Comparison of ENCODE assay signal across 8 cellular contexts in genomic region chr4:472881-473574, GRCh38. TPM values are rescaled to one million over a fixed set of nuclear protein-coding genes. Genes with fewer than 3 reads are reported as not detected.
DNase-seq lines count a peak whose midpoint lies in the region; ATAC-seq and TF ChIP-seq lines count a peak whose summit lies in the region.

No MANE protein-coding gene starts in this region.

- H3K4me3 ChIP-seq in HUES6 (ENCODE audit: low read depth, low read length) (peak overlapping the region; percentile 87), adrenal gland (peak overlapping the region; percentile 75 to 90 (median 86)), iPS-20b (ENCODE audit: low read length) (peak overlapping the region; percentile 85)

- H3K27ac ChIP-seq in HUES6 (ENCODE audit: low read depth, low read length), result peak overlapping the region; percentile 92
- H3K27ac ChIP-seq in adrenal gland, result peak overlapping the region in 4 of 5 donors; percentile 89 to 95 (median 91)
- H3K27ac ChIP-seq in iPS-20b (ENCODE audit: low read length), result peak overlapping the region; percentile 96

- peak overlapping the region; percentile 100 for H3K27ac Mint-ChIP-seq in stimulated activated effector memory CD8-positive, alpha-beta T cell treated with anti-CD3 and anti-CD28 coated beads, Interleukin-12 subunit alpha, Interleukin-12 subunit beta, amount 100 ng/mL, for 72 hours

- WGBS in adrenal gland, 4 donors, result 7 to 8% (median 7%) methylated on average over 16 to 17 of the region's 17 CpGs

- no peaks in the 10 kb centered on the region for H3K27me3 ChIP-seq in HUES6 (ENCODE audit: control insufficient read depth, insufficient read depth, low read length)
- no peaks in the 10 kb centered on the region for H3K27me3 ChIP-seq in adrenal gland
- no peaks in the 10 kb centered on the region for H3K27me3 ChIP-seq in iPS-20b (ENCODE audit: insufficient read depth, low read length)

- in situ Hi-C loops in GM13977 (cut with MboI; ENCODE audit: low pct_unique_long_range_greater_than_20kb, low sequenced_read_pairs, unreplicated experiment), result no loop called here

- TF ChIP-seq CTCF in adrenal gland (IDR thresholded peaks at IDR 0.05) (no peak), GM13977 (IDR thresholded peaks at IDR 0.05; ENCODE audit: extremely low read depth, insufficient read depth, missing control alignments) (no peak)

- H3K9me3 Mint-ChIP-seq in stimulated activated effector memory CD8-positive, alpha-beta T cell treated with anti-CD3 and anti-CD28 coated beads, Interleukin-12 subunit alpha, Interleukin-12 subunit beta, amount 100 ng/mL, for 72 hours, result peaks cover 17% of the 10 kb centered on the region

- H3K36me3 Mint-ChIP-seq in stimulated activated effector memory CD8-positive, alpha-beta T cell treated with anti-CD3 and anti-CD28 coated beads, Interleukin-12 subunit alpha, Interleukin-12 subunit beta, amount 100 ng/mL, for 72 hours, result peaks cover 61% of the 10 kb centered on the region

- H3K4me1 ChIP-seq in HUES6 (ENCODE audit: control insufficient read depth, insufficient read depth, low read length), result no peaks in the 10 kb centered on the region
- peaks cover 0 to 15% of the 10 kb centered on the region in 2 donors for H3K4me1 ChIP-seq in adrenal gland (replicated peaks in 1 of 2)
- peaks cover 5% of the 10 kb centered on the region; the same call in 1 of the 2 replicates for H3K4me1 ChIP-seq in iPS-20b (ENCODE audit: insufficient read depth, low read length)

- H3K9me3 ChIP-seq in HUES6 (ENCODE audit: control insufficient read depth, insufficient read depth, low read depth, low read length) (peaks cover 35% of the 10 kb centered on the region; the same call in 1 of the 2 replicates), adrenal gland (replicated peaks in 1 of 3) (peaks cover 0 to 21% (median 0%) of the 10 kb centered on the region in 3 donors), iPS-20b (ENCODE audit: insufficient read depth, low read depth, low read length) (peaks cover 25% of the 10 kb centered on the region)

- H3K4me3 Mint-ChIP-seq in stimulated activated effector memory CD8-positive, alpha-beta T cell treated with anti-CD3 and anti-CD28 coated beads, Interleukin-12 subunit alpha, Interleukin-12 subunit beta, amount 100 ng/mL, for 72 hours, result peak overlapping the region; percentile 100

- H3K36me3 ChIP-seq in HUES6 (ENCODE audit: control insufficient read depth, insufficient read depth, low read length) (peaks cover 53% of the 10 kb centered on the region), adrenal gland (replicated peaks in 1 of 2) (peaks cover 0 to 14% of the 10 kb centered on the region in 2 donors), iPS-20b (ENCODE audit: insufficient read depth, low read depth, low read length) (peaks cover 47% of the 10 kb centered on the region)

- peak; percentile 0 for ATAC-seq in stimulated activated effector memory CD8-positive, alpha-beta T cell treated with anti-CD3 and anti-CD28 coated beads, Interleukin-12 subunit alpha, Interleukin-12 subunit beta, amount 100 ng/mL, for 72 hours

- DNase-seq in GM04504 (ENCODE audit: low read depth) (peak; percentile 0), adrenal gland (peak in 4 of 7 donors; percentile 18 to 60 (median 38)), HCEC 1CT (no peak), GM13977 (ENCODE audit: low spot score) (no peak)
- DNase-seq in stimulated activated effector memory CD8-positive, alpha-beta T cell treated with anti-CD3 and anti-CD28 coated beads, Interleukin-12 subunit alpha, Interleukin-12 subunit beta, amount 100 ng/mL, for 72 hours (ENCODE audit: low spot score in 2 of 2), result no peak
- no peak for DNase-seq in stimulated activated CD4-positive, alpha-beta T cell treated with anti-CD3 and anti-CD28 coated beads, Interleukin-15, amount 100 ng/mL, for 24 hours

- H3K9ac ChIP-seq in HUES6 (ENCODE audit: low read length), result peak overlapping the region; percentile 94
- peak overlapping the region; percentile 98 for H3K9ac ChIP-seq in iPS-20b (ENCODE audit: low read depth, low read length)

- TF ChIP-seq POLR2A in adrenal gland (IDR thresholded peaks at IDR 0.05), result no peak

- intact Hi-C loops in adrenal gland (cut with DNase I), result no loop called here

- peaks cover 43% of the 10 kb centered on the region for H3K4me1 Mint-ChIP-seq in stimulated activated effector memory CD8-positive, alpha-beta T cell treated with anti-CD3 and anti-CD28 coated beads, Interleukin-12 subunit alpha, Interleukin-12 subunit beta, amount 100 ng/mL, for 72 hours

RNA-seq across cellular contexts. Expression of gene ZNF721, which starts 25.9 kb away (rescaled TPM):
- total RNA-seq in adrenal gland, result 10 to 100 TPM in 7 of 8 donors, 1 to 10 TPM in 1; 4.0 to 27.0 (median 20.3) TPM
- polyA plus RNA-seq in adrenal gland, result 10 to 100 TPM; 17.5 to 27.1 (median 19.0) TPM

RNA-seq across cellular contexts. Expression of gene PIGG, which starts 26.0 kb away (rescaled TPM):
- 10 to 100 TPM; 25.7 to 63.8 (median 47.3) TPM for total RNA-seq in adrenal gland
- polyA plus RNA-seq in adrenal gland, result 100 to 1,000 TPM in 1 of 3 donors, 10 to 100 TPM in 2; 31.4 to 115 (median 66.5) TPM

Comparison
In these comparisons a context has a peak if more than half of its experiments do, and no peak if none do; other contexts are left out.
1. DNase-seq: peak in GM04504 (single experiment) and adrenal gland (4 of 7); none in stimulated activated effector memory CD8-positive, alpha-beta T cell treated with anti-CD3 and anti-CD28 coated beads, Interleukin-12 subunit alpha, Interleukin-12 subunit beta, amount 100 ng/mL, for 72 hours (0 of 2), stimulated activated CD4-positive, alpha-beta T cell treated with anti-CD3 and anti-CD28 coated beads, Interleukin-15, amount 100 ng/mL, for 24 hours (single experiment), HCEC 1CT (single experiment) and GM13977 (single experiment).
2. Peak in every context shown above with its lines, with median percentiles within 50 percentile points of each other: H3K27ac ChIP-seq and H3K4me3 ChIP-seq.